20 cellular contexts compared by ENCODE assay signal in genomic region chr5:180844432-180844831, GRCh38. TPM values are rescaled to one million over a fixed set of nuclear protein-coding genes. Genes with fewer than 3 reads are reported as not detected.
DNase-seq lines count a peak whose midpoint lies in the region; ATAC-seq and TF ChIP-seq lines count a peak whose summit lies in the region.
"Had no signal": no experiment of that assay in that cellular context is flagged by ENCODE, and none has a peak within 500 bp of the region (broad histone marks: within the 10 kb centered on the region; RNA-seq: fewer than 3 reads in every experiment).

No MANE protein-coding gene starts in this region.

- H3K4me1 ChIP-seq in GM23338 (ENCODE audit: insufficient read depth) (no peaks in the 10 kb centered on the region; the same call in 1 of the 2 replicates), endodermal cell (ENCODE audit: control insufficient read depth, insufficient read depth, low read length) (peaks cover 5% of the 10 kb centered on the region), testis (no peaks in the 10 kb centered on the region)
- H3K4me1 ChIP-seq: A549 had no signal

- H3K27me3 ChIP-seq in GM23338 (ENCODE audit: insufficient read depth) (no peaks in the 10 kb centered on the region), endodermal cell (ENCODE audit: control insufficient read depth, insufficient read depth, low read length, poor library complexity, severe bottlenecking) (no peaks in the 10 kb centered on the region), testis (no peaks in the 10 kb centered on the region)

- no peak overlapping the region for H3K4me3 Mint-ChIP-seq in GM23338
- no peak overlapping the region for H3K4me3 Mint-ChIP-seq in endodermal cell
- H3K4me3 Mint-ChIP-seq: CD14-positive monocyte; CD8-positive, alpha-beta memory T cell had no signal

- H4K20me1 ChIP-seq in GM23338 (replicated peaks; ENCODE audit: insufficient read depth), result no peaks in the 10 kb centered on the region; the same call in none of the 2 replicates

- peak; percentile 91 for ATAC-seq in GM23338
- no peak for ATAC-seq in HG03108 (IDR thresholded peaks at IDR 0.05; ENCODE audit: unreplicated experiment)
- ATAC-seq: A549, GM12878 had no signal

- intact Hi-C loops in testis (cut with DNase I; ENCODE audit: low total_unique reads), result no loop called here

- peaks cover 17% of the 10 kb centered on the region for H3K36me3 ChIP-seq in GM23338 (ENCODE audit: insufficient read depth)
- peaks cover 30% of the 10 kb centered on the region for H3K36me3 ChIP-seq in endodermal cell (ENCODE audit: control insufficient read depth, insufficient read depth, low read length)
- H3K36me3 ChIP-seq in testis (ENCODE audit: low read depth, missing control alignments), result no peaks in the 10 kb centered on the region

- no peak for TF ChIP-seq CTCF in GM23338 (conservative IDR thresholded peaks at IDR 0.05; ENCODE audit: low read depth in 2 of 2)
- TF ChIP-seq CTCF in endodermal cell (conservative IDR thresholded peaks at IDR 0.05), result no peak
- no peak for TF ChIP-seq CTCF in testis (IDR thresholded peaks at IDR 0.05)

- DNase-seq in GM23338 (ENCODE audit: low spot score), result no peak
- DNase-seq in NCI-H69 (lab: John Stamatoyannopoulos, UW), result peak; percentile 5
- peak; percentile 76 for DNase-seq in endodermal cell
- peak; percentile 65 for DNase-seq in smooth muscle cell of the brain vasculature (ENCODE audit: low read depth, low spot score)
- no peak for DNase-seq in testis
- DNase-seq in effector CD4-positive, alpha-beta T cell, result no peak
- DNase-seq: Calu3; CD8-positive, alpha-beta memory T cell; DMS 273 treated with DMSO at 0.1 percent for 48 hours; H7; IMR-90; KBM-7 had no signal

- H3K27ac ChIP-seq in GM23338 (ENCODE audit: low read depth) (no peak overlapping the region), endodermal cell (ENCODE audit: low read depth, low read length) (no peak overlapping the region), testis (no peak overlapping the region)
- H3K27ac ChIP-seq: A549, HL-60 had no signal

- no peak overlapping the region for H3K9ac ChIP-seq in endodermal cell (ENCODE audit: extremely low read depth, low read length, poor library complexity, severe bottlenecking)

- H3K9me3 Mint-ChIP-seq in GM23338 (peaks cover 64% of the 10 kb centered on the region), endodermal cell (peaks cover 84% of the 10 kb centered on the region)

- H3F3A ChIP-seq in GM23338 (replicated peaks; ENCODE audit: low read depth), result no peaks in the 10 kb centered on the region

- H3K36me3 Mint-ChIP-seq in GM23338 (ENCODE audit: low read depth) (peaks cover 63% of the 10 kb centered on the region), endodermal cell (ENCODE audit: low read depth) (peaks cover 46% of the 10 kb centered on the region)

- H3K27ac Mint-ChIP-seq in GM23338, result no peak overlapping the region
- no peak overlapping the region for H3K27ac Mint-ChIP-seq in endodermal cell
- H3K27ac Mint-ChIP-seq: CD14-positive monocyte; CD8-positive, alpha-beta memory T cell had no signal

- peaks cover 5% of the 10 kb centered on the region; the same call in 1 of the 2 replicates for H3K9me2 ChIP-seq in GM23338 (ENCODE audit: insufficient read depth)

- WGBS in endodermal cell (ENCODE audit: insufficient coverage in 1 of 2, insufficient read length in 1 of 2), 2 experiments, result 25% methylated on average over 3 of the region's 3 CpGs; no CpG with 5 or more reads in 1 of the 2 experiments
- WGBS in testis, 2 donors, result 77 to 88% methylated on average over 3 of the region's 3 CpGs

- no peak for TF ChIP-seq POLR2A in testis (IDR thresholded peaks at IDR 0.05)

- H3K9me3 ChIP-seq in endodermal cell (ENCODE audit: control insufficient read depth, low read length) (peaks cover 46% of the 10 kb centered on the region), testis (no peaks in the 10 kb centered on the region)

- no peaks in the 10 kb centered on the region for H3K79me2 ChIP-seq in GM23338 (replicated peaks; ENCODE audit: insufficient read depth)

- H2AFZ ChIP-seq in GM23338, result no peak overlapping the region

- H3K4me3 ChIP-seq in GM23338 (no peak overlapping the region), endodermal cell (ENCODE audit: low read length) (no peak overlapping the region), testis (no peak overlapping the region)
- H3K4me3 ChIP-seq: A549, GM12878 had no signal

- peak overlapping the region; percentile 45; the same call in 1 of the 2 replicates for H3K4me2 ChIP-seq in GM23338
- H3K4me2 ChIP-seq: A549 had no signal

- H3K4me1 Mint-ChIP-seq in GM23338 (no peaks in the 10 kb centered on the region; the same call in 2 of the 3 replicates), endodermal cell (peaks cover 6% of the 10 kb centered on the region)
- H3K4me1 Mint-ChIP-seq: CD14-positive monocyte had no signal

- H3K27me3 Mint-ChIP-seq in GM23338 (ENCODE audit: insufficient read depth, low read depth, poor library complexity), result peaks cover 23% of the 10 kb centered on the region
- peaks cover 4% of the 10 kb centered on the region for H3K27me3 Mint-ChIP-seq in endodermal cell (ENCODE audit: insufficient read depth)

TF ChIP-seq in GM23338, 12 proteins besides CTCF, POLR2A, EP300 and RAD21 (continues in another document):
- TF ChIP-seq ETS1 (IDR thresholded peaks at IDR 0.05) (no peak), JUNB (IDR thresholded peaks at IDR 0.05; ENCODE audit: unreplicated experiment) (no peak), NANOG (IDR thresholded peaks at IDR 0.05; ENCODE audit: borderline replicate concordance) (no peak), POLR2AphosphoS5 (IDR thresholded peaks at IDR 0.05; ENCODE audit: low read depth) (no peak), CREB1 (CRISPR knock-in tag; IDR thresholded peaks at IDR 0.05; ENCODE audit: low read depth) (no peak)

RNA-seq across cellular contexts. Expression of gene ZFP62, which starts 16.6 kb away (rescaled TPM):
- total RNA-seq in GM23338 (2014; rRNA removed; shearing (Covaris generic)), result 29.6 and 32.9 TPM in 2 replicates
- polyA plus RNA-seq in GM23338 (2016; fragmentation: Nextera tagmentation; extraction: Ambion mirVana) (33.2 and 33.7 TPM in 2 replicates), testis (ENCODE audit: insufficient read depth, low read depth, low replicate concordance) (29.2 TPM)
- total RNA-seq in endodermal cell (10 to 100 TPM; 37.3 to 44.6 TPM), testis (10 to 100 TPM; 27.1 to 32.3 TPM)
- polyA plus RNA-seq in endodermal cell (2013, experiment 1 of 2), result 43.3 TPM
- 36.4 TPM for polyA plus RNA-seq in endodermal cell (2013, experiment 2 of 2)

RNA-seq across cellular contexts. Expression of gene MGAT1, which starts 41.8 kb away (rescaled TPM):
- total RNA-seq in GM23338 (2014; rRNA removed; shearing (Covaris generic)), result 81.4 and 97.5 TPM in 2 replicates
- polyA plus RNA-seq in GM23338 (2016; fragmentation: Nextera tagmentation; extraction: Ambion mirVana) (23.6 and 23.7 TPM in 2 replicates), testis (ENCODE audit: insufficient read depth, low read depth, low replicate concordance) (106 TPM)
- total RNA-seq in endodermal cell (100 to 1,000 TPM in 1 of 2 donors, 10 to 100 TPM in 1; 76.2 to 101 TPM), testis (100 to 1,000 TPM in 1 of 2 donors, 10 to 100 TPM in 1; 95.8 to 136 TPM)
- 58.9 TPM for polyA plus RNA-seq in endodermal cell (2013, experiment 1 of 2)
- polyA plus RNA-seq in endodermal cell (2013, experiment 2 of 2), result 55.0 TPM

RNA-seq across cellular contexts. Expression of gene BTNL8, which starts 54.5 kb away (rescaled TPM):
- 0.85 TPM in 1 of 2 replicates, not detected in the other for total RNA-seq in GM23338 (2014; rRNA removed; shearing (Covaris generic))
- polyA plus RNA-seq in GM23338 (2016; fragmentation: Nextera tagmentation; extraction: Ambion mirVana) (0.23 TPM in 1 of 2 replicates, not detected in the other), testis (ENCODE audit: insufficient read depth, low read depth, low replicate concordance) (10.3 TPM)
- total RNA-seq in endodermal cell (not detected), testis (10 to 100 TPM; 13.1 to 14.7 TPM)
- polyA plus RNA-seq in endodermal cell (2013, experiment 1 of 2), result not detected
- polyA plus RNA-seq in endodermal cell (2013, experiment 2 of 2), result not detected
- total RNA-seq: Calu3, Daoy, G401, IMR-90 had no signal
- polyA plus RNA-seq: A549; BJ; CD8-positive, alpha-beta memory T cell; IMR-90 had no signal

Comparison
In these comparisons a context has a peak if more than half of its experiments do, and no peak if none do; other contexts are left out.
1. DNase-seq: peak in NCI-H69 (single experiment), endodermal cell (single experiment) and smooth muscle cell of the brain vasculature (single experiment); none in GM23338 (single experiment), testis (single experiment) and effector CD4-positive, alpha-beta T cell (single experiment).